In the genomic region with DNA sequence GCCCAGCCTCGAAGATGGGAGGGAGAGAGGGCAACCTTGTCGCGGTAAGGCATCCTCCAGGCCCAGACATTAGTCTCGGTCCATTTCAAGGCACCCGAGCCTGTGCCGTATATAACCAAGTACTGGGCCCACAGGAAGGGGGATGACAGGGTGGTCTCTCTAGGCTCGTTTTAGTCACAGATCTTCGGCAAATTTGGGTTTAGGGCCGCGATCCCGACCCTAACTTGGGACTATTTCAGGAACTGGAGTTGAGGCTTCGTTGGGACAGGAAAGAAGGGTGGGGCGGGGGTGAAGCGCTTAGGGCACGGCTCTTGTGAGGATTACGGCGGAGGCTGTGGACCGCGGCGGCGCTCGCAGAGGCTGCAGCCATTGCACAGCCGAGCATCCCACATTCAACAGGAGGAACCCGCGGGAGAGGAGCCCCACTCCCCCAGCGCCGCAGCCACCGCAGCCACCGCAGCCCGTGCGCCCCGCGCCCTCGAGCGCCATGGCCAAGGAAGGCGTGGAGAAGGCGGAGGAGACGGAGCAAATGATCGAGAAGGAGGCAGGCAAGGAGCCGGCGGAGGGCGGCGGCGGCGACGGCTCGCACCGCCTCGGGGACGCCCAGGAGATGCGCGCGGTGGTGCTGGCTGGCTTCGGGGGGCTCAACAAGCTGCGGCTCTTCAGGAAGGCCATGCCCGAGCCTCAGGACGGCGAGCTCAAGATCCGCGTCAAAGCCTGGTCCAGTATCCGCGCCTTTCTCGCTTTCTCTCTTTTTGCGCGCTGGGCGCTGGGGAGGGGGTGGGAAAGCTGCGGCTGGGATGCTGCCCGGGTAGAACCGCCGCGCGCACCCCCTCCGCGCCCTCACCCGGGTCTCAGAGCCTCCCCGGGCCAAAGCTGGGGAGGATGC, we compare ENCODE assay signal across 8 cellular contexts. TPM values are rescaled to one million over a fixed set of nuclear protein-coding genes. Genes with fewer than 3 reads are reported as not detected.
DNase-seq lines count a peak whose midpoint lies in the region; ATAC-seq and TF ChIP-seq lines count a peak whose summit lies in the region.

TSS of gene VAT1L (plus strand) at position 369 of the 889 bp plus-strand sequence. CDS start at position 488, 119 bp downstream.

- H3K14ac ChIP-seq in neuronal stem cell (ENCODE audit: low read length) = no peak within 1 kb of the TSS

- H3K27ac Mint-ChIP-seq in activated T-helper 1 cell treated with anti-CD3 and anti-CD28 coated beads, Interleukin-12 subunit alpha, Interleukin-12 subunit beta, Interleukin-2, Interleukin-4 antibody, amounts not matched to agents 30 ng/mL and 10 ng/mL and 1 ng/mL, durations not matched to agents 14 hours and 24 hours and 36 hours = no peak within 1 kb of the TSS
- H3K27ac Mint-ChIP-seq in glutamatergic neuron (ENCODE audit: unreplicated experiment) = no peak within 1 kb of the TSS

- H3K9me3 Mint-ChIP-seq in activated T-helper 1 cell treated with anti-CD3 and anti-CD28 coated beads, Interleukin-12 subunit alpha, Interleukin-12 subunit beta, Interleukin-2, Interleukin-4 antibody, amounts not matched to agents 30 ng/mL and 10 ng/mL and 1 ng/mL, durations not matched to agents 14 hours and 24 hours and 36 hours = no peaks in the 10 kb centered on the region
- peaks cover 3% of the 10 kb centered on the region for H3K9me3 Mint-ChIP-seq in glutamatergic neuron (ENCODE audit: unreplicated experiment)

- peaks cover 44% of the 10 kb centered on the region for H3K27me3 Mint-ChIP-seq in activated T-helper 1 cell treated with anti-CD3 and anti-CD28 coated beads, Interleukin-12 subunit alpha, Interleukin-12 subunit beta, Interleukin-2, Interleukin-4 antibody, amounts not matched to agents 30 ng/mL and 10 ng/mL and 1 ng/mL, durations not matched to agents 14 hours and 24 hours and 36 hours (ENCODE audit: insufficient read depth)
- peaks cover 3% of the 10 kb centered on the region for H3K27me3 Mint-ChIP-seq in glutamatergic neuron (ENCODE audit: unreplicated experiment)

- H3K18ac ChIP-seq in neuronal stem cell (ENCODE audit: low read length) = peak within 1 kb of the TSS; percentile 96

- ATAC-seq in HG03571 (IDR thresholded peaks at IDR 0.05; ENCODE audit: unreplicated experiment) (no peak), GM19324 (IDR thresholded peaks at IDR 0.05; ENCODE audit: low FRiP score, unreplicated experiment) (no peak)

- H3K4ac ChIP-seq in neuronal stem cell (ENCODE audit: low read length) = no peak within 1 kb of the TSS

- peak within 1 kb of the TSS; percentile 71 for H2BK15ac ChIP-seq in neuronal stem cell (ENCODE audit: low read length)

- no peaks in the 10 kb centered on the region for H3K79me1 ChIP-seq in neuronal stem cell (ENCODE audit: low read depth, low read length)

- peaks cover 6% of the 10 kb centered on the region for H3K4me1 Mint-ChIP-seq in activated T-helper 1 cell treated with anti-CD3 and anti-CD28 coated beads, Interleukin-12 subunit alpha, Interleukin-12 subunit beta, Interleukin-2, Interleukin-4 antibody, amounts not matched to agents 30 ng/mL and 10 ng/mL and 1 ng/mL, durations not matched to agents 14 hours and 24 hours and 36 hours (ENCODE audit: low read depth)
- H3K4me1 Mint-ChIP-seq in glutamatergic neuron (ENCODE audit: low read depth, unreplicated experiment) = peaks cover 13% of the 10 kb centered on the region

- H3K27me3 ChIP-seq in neuronal stem cell (ENCODE audit: control insufficient read depth in 3 of 3, insufficient read depth in 3 of 3, low read depth in 1 of 3, low read length in 3 of 3) = peaks cover 0 to 10% (median 3%) of the 10 kb centered on the region in 3 experiments

- intact Hi-C loops in activated T-helper 1 cell treated with anti-CD3 and anti-CD28 coated beads, Interleukin-12 subunit alpha, Interleukin-12 subunit beta, Interleukin-2, Interleukin-4 antibody, amounts not matched to agents 30 ng/mL and 10 ng/mL and 1 ng/mL, durations not matched to agents 14 hours and 24 hours and 36 hours (cut with micrococcal nuclease) = loop anchor here (10.0 kb wide), 1 partner anchor 186 kb away; no protein-coding TSS in a partner anchor

- H3K36me3 ChIP-seq in neuronal stem cell (replicated peaks in 1 of 2; ENCODE audit: control insufficient read depth in 2 of 2, insufficient read depth in 2 of 2, low read length in 2 of 2) = no peaks in the 10 kb centered on the region

- no peak within 1 kb of the TSS for H2AK5ac ChIP-seq in neuronal stem cell (ENCODE audit: low read depth, low read length)

- no peak within 1 kb of the TSS for H2BK12ac ChIP-seq in neuronal stem cell (ENCODE audit: low read length)

- TF ChIP-seq CTCF in glutamatergic neuron (IDR thresholded peaks at IDR 0.05; ENCODE audit: partially characterized antibody, unreplicated experiment) = no peak

- H4K91ac ChIP-seq in neuronal stem cell (ENCODE audit: low read depth, low read length, poor library complexity) = no peak within 1 kb of the TSS

- H3K4me3 ChIP-seq in neuronal stem cell (ENCODE audit: low read length in 2 of 2) = peak within 1 kb of the TSS; percentile 79 to 96

- H3K9ac ChIP-seq in neuronal stem cell (ENCODE audit: low read depth, low read length, poor library complexity) = peak within 1 kb of the TSS; percentile 89

- H2BK5ac ChIP-seq in neuronal stem cell (ENCODE audit: low read length) = peak within 1 kb of the TSS; percentile 62

- no peak within 1 kb of the TSS for H3K27ac ChIP-seq in neuronal stem cell (replicated peaks; ENCODE audit: low read length)

- H3K23ac ChIP-seq in neuronal stem cell (ENCODE audit: low read depth, low read length, poor library complexity) = peak within 1 kb of the TSS; percentile 93

- H2AFZ ChIP-seq in neuronal stem cell (ENCODE audit: low read length) = peak within 1 kb of the TSS; percentile 99

- peak within 1 kb of the TSS; percentile 90 for H3K4me2 ChIP-seq in neuronal stem cell (ENCODE audit: insufficient read depth, low read length, poor library complexity, severe bottlenecking)

- no peaks in the 10 kb centered on the region for H3K9me3 ChIP-seq in neuronal stem cell (replicated peaks in 1 of 2; ENCODE audit: control insufficient read depth in 2 of 2, insufficient read depth in 1 of 2, low read depth in 1 of 2, low read length in 2 of 2)

- no CpG with 5 or more reads among the region's 76 CpGs for WGBS in neuronal stem cell (ENCODE audit: extremely low coverage in 2 of 2, insufficient read length in 2 of 2, insufficient replicate concordance in 1 of 2), 2 donors

- in situ Hi-C loops in G401 (cut with HindIII; ENCODE audit: low sequenced_read_pairs) = no loop called here

- H3K36me3 Mint-ChIP-seq in activated T-helper 1 cell treated with anti-CD3 and anti-CD28 coated beads, Interleukin-12 subunit alpha, Interleukin-12 subunit beta, Interleukin-2, Interleukin-4 antibody, amounts not matched to agents 30 ng/mL and 10 ng/mL and 1 ng/mL, durations not matched to agents 14 hours and 24 hours and 36 hours (ENCODE audit: low read depth) = no peaks in the 10 kb centered on the region
- no peaks in the 10 kb centered on the region for H3K36me3 Mint-ChIP-seq in glutamatergic neuron (ENCODE audit: unreplicated experiment)

- H2BK120ac ChIP-seq in neuronal stem cell (ENCODE audit: low read depth, low read length) = no peak within 1 kb of the TSS

- peaks cover 6 to 12% of the 10 kb centered on the region in 2 donors for H3K4me1 ChIP-seq in neuronal stem cell (ENCODE audit: control insufficient read depth in 2 of 2, insufficient read depth in 1 of 2, low read depth in 1 of 2, low read length in 2 of 2)

- H4K8ac ChIP-seq in neuronal stem cell (ENCODE audit: low read depth, low read length) = no peak within 1 kb of the TSS

- peak within 1 kb of the TSS; percentile 74 for H3K4me3 Mint-ChIP-seq in activated T-helper 1 cell treated with anti-CD3 and anti-CD28 coated beads, Interleukin-12 subunit alpha, Interleukin-12 subunit beta, Interleukin-2, Interleukin-4 antibody, amounts not matched to agents 30 ng/mL and 10 ng/mL and 1 ng/mL, durations not matched to agents 14 hours and 24 hours and 36 hours
- peak within 1 kb of the TSS; percentile 93 for H3K4me3 Mint-ChIP-seq in glutamatergic neuron (ENCODE audit: unreplicated experiment)

- DNase-seq in G401 (ENCODE audit: low spot score) = peak; percentile 92
- DNase-seq in HK-2 (ENCODE audit: unreplicated experiment) = peak; percentile 28
- DNase-seq in activated T-helper 1 cell treated with anti-CD3 and anti-CD28 coated beads, Interleukin-12 subunit alpha, Interleukin-12 subunit beta, Interleukin-2, Interleukin-4 antibody, amounts not matched to agents 30 ng/mL and 10 ng/mL and 1 ng/mL, durations not matched to agents 14 hours and 24 hours and 36 hours (ENCODE audit: low spot score) = peak; percentile 0
- DNase-seq in glutamatergic neuron = peak; percentile 75
- peak; percentile 57 for DNase-seq in neuronal stem cell (ENCODE audit: low spot score)
- no peak for DNase-seq in NCI-H2029 treated with DMSO at 0.1 percent for 48 hours (lab: John Stamatoyannopoulos, UW)

RNA-seq across cellular contexts. Expression of gene VAT1L, which starts in this region (rescaled TPM):
- not detected in 2 replicates for total RNA-seq in G401 (2014; rRNA removed; shearing (Covaris generic))
- not detected in 2 replicates for total RNA-seq in activated T-helper 1 cell treated with anti-CD3 and anti-CD28 coated beads, Interleukin-12 subunit alpha, Interleukin-12 subunit beta, Interleukin-2, Interleukin-4 antibody, amounts not matched to agents 30 ng/mL and 10 ng/mL and 1 ng/mL, durations not matched to agents 14 hours and 24 hours and 36 hours
- total RNA-seq in glutamatergic neuron (ENCODE audit: unreplicated experiment) = 17.9 TPM
- polyA plus RNA-seq in neuronal stem cell (2013, experiment 1 of 2) = 31.2 TPM
- 31.9 TPM for polyA plus RNA-seq in neuronal stem cell (2013, experiment 2 of 2)

Comparison
In these comparisons a context has a peak if more than half of its experiments do, and no peak if none do; other contexts are left out.
1. RNA of gene VAT1L (total RNA-seq): 17.9 TPM in glutamatergic neuron (single experiment); not detected in G401 and not detected in activated T-helper 1 cell treated with anti-CD3 and anti-CD28 coated beads, Interleukin-12 subunit alpha, Interleukin-12 subunit beta, Interleukin-2, Interleukin-4 antibody, amounts not matched to agents 30 ng/mL and 10 ng/mL and 1 ng/mL, durations not matched to agents 14 hours and 24 hours and 36 hours; every median in the first group is over 10 times any median in the second.
2. Peak in DNase-seq in G401; RNA of the gene not detected or under 1 TPM.
3. Peak in DNase-seq in activated T-helper 1 cell treated with anti-CD3 and anti-CD28 coated beads, Interleukin-12 subunit alpha, Interleukin-12 subunit beta, Interleukin-2, Interleukin-4 antibody, amounts not matched to agents 30 ng/mL and 10 ng/mL and 1 ng/mL, durations not matched to agents 14 hours and 24 hours and 36 hours; RNA of the gene not detected or under 1 TPM.